Comparison of ENCODE assay signal across 8 cellular contexts in the genomic region with DNA sequence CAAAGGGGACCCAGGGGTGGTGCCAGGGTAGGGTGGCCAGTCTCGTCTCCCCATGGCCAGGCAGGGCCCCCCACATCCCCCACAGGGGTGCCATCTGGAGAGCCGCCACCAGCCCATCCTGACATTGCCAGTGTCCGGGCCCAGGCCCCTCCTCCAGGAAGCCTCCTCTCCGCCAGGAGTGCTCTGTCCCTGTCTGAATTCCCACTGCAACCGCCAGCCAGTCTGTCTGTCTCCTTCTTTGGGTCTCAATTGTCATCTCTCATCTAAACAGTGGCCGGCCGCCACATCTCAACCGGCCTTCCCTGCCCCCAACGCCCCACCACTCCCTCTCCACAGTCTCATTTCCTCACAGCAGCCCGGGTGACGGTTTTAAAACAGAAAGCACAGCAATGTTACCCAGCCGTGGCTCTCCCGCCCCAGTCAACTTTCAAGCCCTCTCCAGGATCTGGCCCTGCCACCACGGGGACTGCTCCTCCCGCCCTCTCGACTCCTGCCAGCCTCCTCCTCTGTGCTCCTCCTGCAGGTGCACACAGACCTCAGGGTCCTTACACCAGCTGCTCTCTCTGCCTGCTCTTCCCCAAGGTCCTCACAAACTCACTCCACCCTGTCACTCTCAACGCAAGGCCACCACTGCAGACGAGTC. TPM values are rescaled to one million over a fixed set of nuclear protein-coding genes. Genes with fewer than 3 reads are reported as not detected.
A peak's percentile ranks its signal among the peaks of the same experiment; 100 is the strongest.
DNase-seq lines count a peak whose midpoint lies in the region; ATAC-seq and TF ChIP-seq lines count a peak whose summit lies in the region.

No MANE protein-coding gene starts in this region.

- ATAC-seq in GM21515 (IDR thresholded peaks at IDR 0.05; ENCODE audit: unreplicated experiment) (peak; percentile 42), Right ventricle myocardium superior (ENCODE audit: poor library complexity) (peak; percentile 50)
- peak; percentile 38 for ATAC-seq in stimulated activated effector memory CD8-positive, alpha-beta T cell treated with anti-CD3 and anti-CD28 coated beads, Interleukin-12 subunit alpha, Interleukin-12 subunit beta, amount 100 ng/mL, for 72 hours

- H3K27me3 ChIP-seq in Loucy (ENCODE audit: insufficient read depth, low read length, poor library complexity, severe bottlenecking) (no peaks in the 10 kb centered on the region), hepatocyte (no peaks in the 10 kb centered on the region)

- H3K36me3 Mint-ChIP-seq in stimulated activated effector memory CD8-positive, alpha-beta T cell treated with anti-CD3 and anti-CD28 coated beads, Interleukin-12 subunit alpha, Interleukin-12 subunit beta, amount 100 ng/mL, for 72 hours, result peaks cover 26% of the 10 kb centered on the region

- no peaks in the 10 kb centered on the region for H3K9me3 Mint-ChIP-seq in stimulated activated effector memory CD8-positive, alpha-beta T cell treated with anti-CD3 and anti-CD28 coated beads, Interleukin-12 subunit alpha, Interleukin-12 subunit beta, amount 100 ng/mL, for 72 hours

- intact Hi-C loops in Right ventricle myocardium superior (cut with DNase I), result no loop called here

- WGBS in hepatocyte (ENCODE audit: low lambda C conversion rate, missing lambda C conversion rate), result 79% methylated on average over 16 of the region's 18 CpGs

- H3K4me1 Mint-ChIP-seq in stimulated activated effector memory CD8-positive, alpha-beta T cell treated with anti-CD3 and anti-CD28 coated beads, Interleukin-12 subunit alpha, Interleukin-12 subunit beta, amount 100 ng/mL, for 72 hours, result peaks cover 66% of the 10 kb centered on the region

- peak overlapping the region; percentile 98 for H3K27ac Mint-ChIP-seq in stimulated activated effector memory CD8-positive, alpha-beta T cell treated with anti-CD3 and anti-CD28 coated beads, Interleukin-12 subunit alpha, Interleukin-12 subunit beta, amount 100 ng/mL, for 72 hours

- H2AFZ ChIP-seq in Loucy (ENCODE audit: low read length) (no peak overlapping the region), hepatocyte (no peak overlapping the region)

- H3K9me2 ChIP-seq in Loucy (replicated peaks; ENCODE audit: low read depth, low read length), result no peaks in the 10 kb centered on the region
- no peaks in the 10 kb centered on the region for H3K9me2 ChIP-seq in hepatocyte (replicated peaks; ENCODE audit: insufficient read depth)

- DNase-seq in activated CD4-positive, alpha-beta T cell treated with anti-CD3 and anti-CD28 coated beads, Interleukin-2, amount 50 U/mL, for 1 hour, result peak; percentile 44
- DNase-seq in Right ventricle myocardium superior (peak; percentile 74), COLO829 (ENCODE audit: low spot score) (no peak), hepatocyte (ENCODE audit: low spot score) (no peak)
- DNase-seq in stimulated activated effector memory CD8-positive, alpha-beta T cell treated with anti-CD3 and anti-CD28 coated beads, Interleukin-12 subunit alpha, Interleukin-12 subunit beta, amount 100 ng/mL, for 72 hours (ENCODE audit: low spot score in 2 of 2), result peak in 1 of 2 donors; percentile 38

- H3K9ac ChIP-seq in Loucy (ENCODE audit: low read depth, low read length, poor library complexity, severe bottlenecking), result peak overlapping the region; percentile 95

- H3K79me2 ChIP-seq in Loucy (ENCODE audit: insufficient read depth, low read length), result peaks cover 94% of the 10 kb centered on the region
- H3K79me2 ChIP-seq in hepatocyte, result no peaks in the 10 kb centered on the region

- H3K36me3 ChIP-seq in Loucy (ENCODE audit: insufficient read depth, low read length) (no peaks in the 10 kb centered on the region), hepatocyte (replicated peaks; ENCODE audit: insufficient read depth, low read depth) (no peaks in the 10 kb centered on the region)

- H3K27ac ChIP-seq in hepatocyte, result no peak overlapping the region

- H3K9me3 ChIP-seq in Loucy (ENCODE audit: insufficient read depth, low read depth, low read length) (no peaks in the 10 kb centered on the region), hepatocyte (ENCODE audit: low read depth) (no peaks in the 10 kb centered on the region)

- peaks cover 2% of the 10 kb centered on the region for H4K20me1 ChIP-seq in Loucy (ENCODE audit: insufficient read depth, low read length, poor library complexity, severe bottlenecking)
- no peaks in the 10 kb centered on the region for H4K20me1 ChIP-seq in hepatocyte (ENCODE audit: insufficient read depth, poor library complexity, severe bottlenecking)

- H3K4me3 ChIP-seq in GM08714 (ENCODE audit: low read length) (peak overlapping the region; percentile 54; the same call in 1 of the 2 replicates), Loucy (ENCODE audit: low read length, poor library complexity, severe bottlenecking) (peak overlapping the region; percentile 73), hepatocyte (no peak overlapping the region)

- TF ChIP-seq CTCF in Loucy (conservative IDR thresholded peaks at IDR 0.05; ENCODE audit: low read length), result no peak
- no peak for TF ChIP-seq CTCF in hepatocyte (IDR thresholded peaks at IDR 0.05; ENCODE audit: poor library complexity)

- H3K4me1 ChIP-seq in Loucy (ENCODE audit: insufficient read depth, low read length, poor library complexity, severe bottlenecking) (peaks cover 96% of the 10 kb centered on the region), hepatocyte (ENCODE audit: insufficient read depth) (peaks cover 7% of the 10 kb centered on the region)

- H3K4me3 Mint-ChIP-seq in stimulated activated effector memory CD8-positive, alpha-beta T cell treated with anti-CD3 and anti-CD28 coated beads, Interleukin-12 subunit alpha, Interleukin-12 subunit beta, amount 100 ng/mL, for 72 hours, result peak overlapping the region; percentile 81

- H3K4me2 ChIP-seq in Loucy (ENCODE audit: low read depth, low read length, poor library complexity, severe bottlenecking), result peak overlapping the region; percentile 89
- no peak overlapping the region for H3K4me2 ChIP-seq in hepatocyte

- H3F3A ChIP-seq in Loucy (ENCODE audit: low read depth), result peaks cover 17% of the 10 kb centered on the region; the same call in 1 of the 2 replicates

RNA-seq across cellular contexts. Expression of a gene that starts 57.0 kb away (rescaled TPM):
- total RNA-seq in Right ventricle myocardium superior (78.6 TPM), hepatocyte (18.7 and 24.7 TPM in 2 replicates)
- 20.3 and 21.2 TPM in 2 replicates for polyA plus RNA-seq in hepatocyte

Comparison
In these comparisons a context has a peak if more than half of its experiments do, and no peak if none do; other contexts are left out.
1. DNase-seq: peak in activated CD4-positive, alpha-beta T cell treated with anti-CD3 and anti-CD28 coated beads, Interleukin-2, amount 50 U/mL, for 1 hour (single experiment) and Right ventricle myocardium superior (single experiment); none in COLO829 (single experiment) and hepatocyte (single experiment).
2. Peak in every context shown above with its lines, with median percentiles within 50 percentile points of each other: ATAC-seq.